34 cellular contexts compared by ENCODE assay signal in the genomic region with DNA sequence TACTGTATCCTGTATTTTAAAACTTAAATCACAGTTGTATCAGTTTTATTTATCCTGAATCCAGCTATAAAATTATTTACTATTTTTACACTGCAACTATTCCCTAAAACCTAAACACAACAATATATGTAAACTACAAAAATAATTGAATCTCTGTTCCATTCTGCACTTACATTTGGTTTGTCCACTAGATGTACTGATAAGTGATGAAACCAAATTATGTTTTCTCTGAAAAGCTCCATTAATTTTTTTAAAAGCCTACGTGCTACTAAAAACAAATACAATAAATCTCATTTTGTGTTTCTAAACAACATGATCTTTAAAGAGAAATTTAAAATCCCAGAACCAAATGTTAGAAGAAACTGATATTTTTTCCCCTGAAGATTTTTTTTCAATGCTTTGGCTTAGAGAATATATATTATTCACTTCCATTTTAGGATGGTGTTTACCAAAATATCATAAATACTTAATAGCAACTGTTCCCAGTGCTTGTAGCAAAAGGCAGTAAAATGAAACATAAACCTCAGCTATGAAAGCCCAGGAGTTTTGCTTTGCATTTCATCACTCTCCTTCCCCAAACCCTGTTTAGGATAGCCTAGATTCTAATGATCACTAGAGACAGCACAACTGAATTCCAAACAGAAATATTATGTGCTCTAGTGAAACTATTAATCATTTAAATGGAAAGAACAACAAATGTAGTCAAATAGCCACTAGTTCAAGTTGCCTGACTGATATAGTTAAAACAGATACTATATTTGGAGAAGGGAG. TPM values are rescaled to one million over a fixed set of nuclear protein-coding genes. Genes with fewer than 3 reads are reported as not detected.
DNase-seq lines count a peak whose midpoint lies in the region; ATAC-seq and TF ChIP-seq lines count a peak whose summit lies in the region.
"Had no signal": no experiment of that assay in that cellular context is flagged by ENCODE, and none has a peak within 500 bp of the region (broad histone marks: within the 10 kb centered on the region; RNA-seq: fewer than 3 reads in every experiment).

No MANE protein-coding gene starts in this region.

- H3K4me3 ChIP-seq in fibroblast of villous mesenchyme (ENCODE audit: low read depth, low read length) (no peak overlapping the region), subcutaneous abdominal adipose tissue (ENCODE audit: low read depth in 1 of 5, low read length in 5 of 5) (no peak overlapping the region), Karpas-422 (ENCODE audit: low read length) (no peak overlapping the region), psoas muscle (no peak overlapping the region)
- H3K4me3 ChIP-seq: GM23248, smooth muscle cell, suprapubic skin, upper lobe of right lung had no signal

- H4K20me1 ChIP-seq in Karpas-422 (ENCODE audit: insufficient read depth, low read depth, low read length): no peaks in the 10 kb centered on the region

- no peak overlapping the region for H2AFZ ChIP-seq in Karpas-422 (ENCODE audit: low read length)
- H2AFZ ChIP-seq: GM23248 had no signal

- H3K27ac ChIP-seq in subcutaneous abdominal adipose tissue (ENCODE audit: low read depth, low read length) (peak overlapping the region; percentile 17), Karpas-422 (ENCODE audit: low read length) (no peak overlapping the region), psoas muscle (no peak overlapping the region)
- H3K27ac ChIP-seq: 22Rv1, C4-2B, GM23248, suprapubic skin, upper lobe of right lung had no signal

- TF ChIP-seq CTCF in activated CD8-positive, alpha-beta T cell treated with anti-CD3 and anti-CD28 coated beads for 36 hours (IDR thresholded peaks at IDR 0.05): no peak
- TF ChIP-seq CTCF in fibroblast of villous mesenchyme (IDR thresholded peaks at IDR 0.05; ENCODE audit: insufficient read depth, low read depth, low read length) (no peak), psoas muscle (IDR thresholded peaks at IDR 0.05) (no peak)

- CTCF ChIA-PET in activated CD8-positive, alpha-beta T cell treated with anti-CD3 and anti-CD28 coated beads for 36 hours (lab: Charles Lee): interaction anchor here (1.1 kb wide), 1 partner anchor 148 kb away, joined by 3 read pairs; no protein-coding TSS in a partner anchor
- CTCF ChIA-PET in activated CD8-positive, alpha-beta T cell treated with anti-CD3 and anti-CD28 coated beads, Interleukin-2, amount 10 ng/mL, durations not matched to agents 7 days and 5 days (lab: Charles Lee): interaction anchor here (1.6 kb wide), 1 partner anchor 18 kb away, joined by 3 read pairs; no protein-coding TSS in a partner anchor

- no peaks in the 10 kb centered on the region for H3K9me3 Mint-ChIP-seq in activated CD8-positive, alpha-beta T cell treated with anti-CD3 and anti-CD28 coated beads for 36 hours
- H3K9me3 Mint-ChIP-seq in activated CD8-positive, alpha-beta T cell treated with anti-CD3 and anti-CD28 coated beads, Interleukin-2, amount 10 ng/mL, durations not matched to agents 7 days and 5 days (ENCODE audit: insufficient read depth): no peaks in the 10 kb centered on the region
- no peaks in the 10 kb centered on the region for H3K9me3 Mint-ChIP-seq in central memory CD8-positive, alpha-beta T cell
- H3K9me3 Mint-ChIP-seq: activated naive CD4-positive, alpha-beta T cell treated with anti-CD3 and anti-CD28 coated beads, Interleukin-2, amount 10 ng/mL, durations not matched to agents 7 days and 5 days; brain; naive thymus-derived CD8-positive, alpha-beta T cell had no signal

- H3K27me3 Mint-ChIP-seq in activated CD8-positive, alpha-beta T cell treated with anti-CD3 and anti-CD28 coated beads for 36 hours: no peaks in the 10 kb centered on the region
- H3K27me3 Mint-ChIP-seq in activated CD8-positive, alpha-beta T cell treated with anti-CD3 and anti-CD28 coated beads, Interleukin-2, amount 10 ng/mL, durations not matched to agents 7 days and 5 days (ENCODE audit: low read depth): no peaks in the 10 kb centered on the region
- no peaks in the 10 kb centered on the region for H3K27me3 Mint-ChIP-seq in central memory CD8-positive, alpha-beta T cell
- H3K27me3 Mint-ChIP-seq: activated naive CD4-positive, alpha-beta T cell treated with anti-CD3 and anti-CD28 coated beads, Interleukin-2, amount 10 ng/mL, durations not matched to agents 7 days and 5 days; brain; naive thymus-derived CD8-positive, alpha-beta T cell had no signal

- peaks cover 3 to 20% (median 13%) of the 10 kb centered on the region in 5 donors for H3K4me1 ChIP-seq in subcutaneous abdominal adipose tissue (ENCODE audit: control insufficient read depth in 5 of 5, insufficient read depth in 5 of 5, low read length in 5 of 5)
- no peaks in the 10 kb centered on the region for H3K4me1 ChIP-seq in Karpas-422 (ENCODE audit: low read length)
- H3K4me1 ChIP-seq in psoas muscle: no peaks in the 10 kb centered on the region
- H3K4me1 ChIP-seq: upper lobe of right lung had no signal

- H3K4me1 Mint-ChIP-seq in activated CD8-positive, alpha-beta T cell treated with anti-CD3 and anti-CD28 coated beads for 36 hours (ENCODE audit: low read depth): peaks cover 26% of the 10 kb centered on the region
- peaks cover 25% of the 10 kb centered on the region for H3K4me1 Mint-ChIP-seq in activated CD8-positive, alpha-beta T cell treated with anti-CD3 and anti-CD28 coated beads, Interleukin-2, amount 10 ng/mL, durations not matched to agents 7 days and 5 days (ENCODE audit: low read depth)
- peaks cover 10% of the 10 kb centered on the region for H3K4me1 Mint-ChIP-seq in central memory CD8-positive, alpha-beta T cell

- H3K4me2 ChIP-seq in Karpas-422 (ENCODE audit: low read depth, low read length, poor library complexity, severe bottlenecking): no peak overlapping the region
- H3K4me2 ChIP-seq: smooth muscle cell had no signal

- POLR2A ChIA-PET in activated CD8-positive, alpha-beta T cell treated with anti-CD3 and anti-CD28 coated beads for 36 hours (lab: Charles Lee): no interaction called here
- POLR2A ChIA-PET in activated CD8-positive, alpha-beta T cell treated with anti-CD3 and anti-CD28 coated beads, Interleukin-2, amount 10 ng/mL, durations not matched to agents 7 days and 5 days (lab: Charles Lee): no interaction called here

- peak overlapping the region; percentile 5 for H3K27ac Mint-ChIP-seq in activated CD8-positive, alpha-beta T cell treated with anti-CD3 and anti-CD28 coated beads for 36 hours
- H3K27ac Mint-ChIP-seq in activated CD8-positive, alpha-beta T cell treated with anti-CD3 and anti-CD28 coated beads, Interleukin-2, amount 10 ng/mL, durations not matched to agents 7 days and 5 days: no peak overlapping the region
- peak overlapping the region; percentile 38 for H3K27ac Mint-ChIP-seq in central memory CD8-positive, alpha-beta T cell (ENCODE audit: low read depth)
- H3K27ac Mint-ChIP-seq: activated naive CD4-positive, alpha-beta T cell treated with anti-CD3 and anti-CD28 coated beads, Interleukin-2, amount 10 ng/mL, durations not matched to agents 7 days and 5 days; mesothelial cell of epicardium had no signal

- ATAC-seq in activated CD8-positive, alpha-beta T cell treated with anti-CD3 and anti-CD28 coated beads for 36 hours: no peak
- no peak for ATAC-seq in activated CD8-positive, alpha-beta T cell treated with anti-CD3 and anti-CD28 coated beads, Interleukin-2, amount 10 ng/mL, durations not matched to agents 7 days and 5 days
- no peak for ATAC-seq in central memory CD8-positive, alpha-beta T cell (replicated peaks; ENCODE audit: extremely low read depth, poor library complexity, severe bottlenecking)
- ATAC-seq in psoas muscle: no peak
- ATAC-seq: esophagus mucosa; naive thymus-derived CD8-positive, alpha-beta T cell; upper lobe of right lung had no signal

- intact Hi-C loops in activated CD8-positive, alpha-beta T cell treated with anti-CD3 and anti-CD28 coated beads for 36 hours (cut with micrococcal nuclease): no loop called here
- intact Hi-C loops in psoas muscle (cut with DNase I): no loop called here

- no peaks in the 10 kb centered on the region for H3K79me2 ChIP-seq in Karpas-422 (ENCODE audit: low read length)

- H3K9me2 ChIP-seq in Karpas-422 (replicated peaks; ENCODE audit: insufficient read depth, low read length): no peaks in the 10 kb centered on the region

- H3K36me3 Mint-ChIP-seq in activated CD8-positive, alpha-beta T cell treated with anti-CD3 and anti-CD28 coated beads for 36 hours (ENCODE audit: low read depth): peaks cover 12% of the 10 kb centered on the region
- H3K36me3 Mint-ChIP-seq in activated CD8-positive, alpha-beta T cell treated with anti-CD3 and anti-CD28 coated beads, Interleukin-2, amount 10 ng/mL, durations not matched to agents 7 days and 5 days (ENCODE audit: low read depth): peaks cover 42% of the 10 kb centered on the region
- H3K36me3 Mint-ChIP-seq in central memory CD8-positive, alpha-beta T cell (ENCODE audit: insufficient read depth): peaks cover 35% of the 10 kb centered on the region

- H3K9me3 ChIP-seq in subcutaneous abdominal adipose tissue (ENCODE audit: control insufficient read depth in 5 of 5, low read length in 5 of 5) (no peaks in the 10 kb centered on the region), Karpas-422 (ENCODE audit: low read length) (no peaks in the 10 kb centered on the region), psoas muscle (no peaks in the 10 kb centered on the region)
- H3K9me3 ChIP-seq: suprapubic skin, upper lobe of right lung had no signal

- H3K27me3 ChIP-seq in subcutaneous abdominal adipose tissue (ENCODE audit: control insufficient read depth in 5 of 5, insufficient read depth in 4 of 5, low read length in 5 of 5) (no peaks in the 10 kb centered on the region), Karpas-422 (ENCODE audit: low read length) (no peaks in the 10 kb centered on the region), psoas muscle (ENCODE audit: insufficient read depth in 3 of 3, low read length in 2 of 3) (no peaks in the 10 kb centered on the region)
- H3K27me3 ChIP-seq: suprapubic skin, upper lobe of right lung had no signal

- H3K9ac ChIP-seq in subcutaneous abdominal adipose tissue (ENCODE audit: low read length in 5 of 5) (peak overlapping the region in 1 of 5 donors; percentile 16), Karpas-422 (ENCODE audit: low read length) (no peak overlapping the region)
- H3K9ac ChIP-seq: GM23248 had no signal

- DNase-seq in activated CD8-positive, alpha-beta T cell treated with anti-CD3 and anti-CD28 coated beads for 36 hours: no peak
- no peak for DNase-seq in activated CD8-positive, alpha-beta T cell treated with anti-CD3 and anti-CD28 coated beads, Interleukin-2, amount 10 ng/mL, durations not matched to agents 7 days and 5 days
- DNase-seq in central memory CD8-positive, alpha-beta T cell (ENCODE audit: low spot score in 2 of 2): no peak
- DNase-seq in fibroblast of villous mesenchyme (ENCODE audit: low read depth): peak; percentile 81
- no peak for DNase-seq in SK-N-DZ (ENCODE audit: low spot score)
- no peak for DNase-seq in Karpas-422
- no peak for DNase-seq in psoas muscle
- DNase-seq: activated CD4-positive, alpha-beta T cell treated with anti-CD3 and anti-CD28 coated beads, Interleukin-2, amount 50 U/mL, for 4 hours; activated naive CD4-positive, alpha-beta T cell treated with anti-CD3 and anti-CD28 coated beads, Interleukin-2, amount 10 ng/mL, durations not matched to agents 7 days and 5 days; amniotic stem cell; cerebellar nuclear complex; COR-L47; DMS53; effector CD8-positive, alpha-beta T cell; GDM1; GM23248; kidney; naive thymus-derived CD8-positive, alpha-beta T cell; NCI-H1105; NCI-H187; NCI-H2171; NCI-H510A; RPMI8226; stimulated activated naive CD4-positive, alpha-beta T cell; T-helper 2 cell; upper lobe of right lung had no signal

- H3K4me3 Mint-ChIP-seq in activated CD8-positive, alpha-beta T cell treated with anti-CD3 and anti-CD28 coated beads for 36 hours: no peak overlapping the region
- H3K4me3 Mint-ChIP-seq in activated CD8-positive, alpha-beta T cell treated with anti-CD3 and anti-CD28 coated beads, Interleukin-2, amount 10 ng/mL, durations not matched to agents 7 days and 5 days: no peak overlapping the region
- no peak overlapping the region for H3K4me3 Mint-ChIP-seq in central memory CD8-positive, alpha-beta T cell
- H3K4me3 Mint-ChIP-seq: activated naive CD4-positive, alpha-beta T cell treated with anti-CD3 and anti-CD28 coated beads, Interleukin-2, amount 10 ng/mL, durations not matched to agents 7 days and 5 days; mesothelial cell of epicardium; naive thymus-derived CD8-positive, alpha-beta T cell had no signal

- H3K36me3 ChIP-seq in subcutaneous abdominal adipose tissue (ENCODE audit: control insufficient read depth in 5 of 5, insufficient read depth in 5 of 5, low read length in 5 of 5): peaks cover 4 to 33% (median 20%) of the 10 kb centered on the region in 5 donors
- H3K36me3 ChIP-seq in Karpas-422 (ENCODE audit: insufficient read depth, low read length): no peaks in the 10 kb centered on the region
- H3K36me3 ChIP-seq in psoas muscle (ENCODE audit: insufficient read depth in 1 of 2, low read depth in 1 of 2): peaks cover 2 to 23% of the 10 kb centered on the region in 2 donors

- WGBS in psoas muscle, 3 donors: 80 to 94% (median 85%) methylated on average over 1 of the region's 1 CpG

RNA-seq across cellular contexts. Expression of a gene that starts 19.7 kb away (rescaled TPM):
- 1 to 10 TPM; 3.0 to 3.6 TPM for total RNA-seq in activated CD8-positive, alpha-beta T cell treated with anti-CD3 and anti-CD28 coated beads for 36 hours
- total RNA-seq in activated CD8-positive, alpha-beta T cell treated with anti-CD3 and anti-CD28 coated beads, Interleukin-2, amount 10 ng/mL, durations not matched to agents 7 days and 5 days: 10 to 100 TPM; 15.0 to 18.0 TPM
- total RNA-seq in fibroblast of villous mesenchyme (105 and 107 TPM in 2 replicates), psoas muscle (10 to 100 TPM; 10.3 to 21.9 (median 14.8) TPM)
- 41.0 and 45.3 TPM in 2 replicates for polyA plus RNA-seq in SK-N-DZ (2014; cell fraction: cytosol; rRNA removed)
- polyA plus RNA-seq in SK-N-DZ (2014; cell fraction: nucleus; rRNA removed): 11.3 and 18.4 TPM in 2 replicates
- total RNA-seq in Karpas-422 (2014; rRNA removed; shearing (Covaris generic); ENCODE audit: low replicate concordance): not detected in 2 replicates
- 1 to 10 TPM; 3.3 to 7.7 (median 5.4) TPM for polyA plus RNA-seq in psoas muscle
